Comparison of ENCODE assay signal across 27 cellular contexts in the genomic region with DNA sequence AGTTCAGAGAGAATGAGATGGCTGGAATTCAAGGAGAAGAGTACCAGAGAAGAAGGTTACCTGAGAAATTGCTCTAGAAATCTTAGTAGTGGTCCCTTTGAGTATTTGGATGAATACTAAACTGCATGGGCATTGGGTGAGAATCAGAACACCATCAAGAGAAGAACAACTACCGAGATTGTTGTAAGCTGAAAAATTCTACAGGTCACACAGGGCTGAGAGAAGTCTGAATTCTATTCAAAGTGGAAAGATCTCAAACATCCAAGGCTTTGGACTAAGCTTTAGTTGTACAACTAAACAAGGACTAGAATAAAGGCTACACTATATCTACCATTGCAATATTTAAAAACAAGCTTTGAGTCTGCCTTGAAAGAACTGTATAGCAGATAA. TPM values are rescaled to one million over a fixed set of nuclear protein-coding genes. Genes with fewer than 3 reads are reported as not detected.
DNase-seq lines count a peak whose midpoint lies in the region; ATAC-seq and TF ChIP-seq lines count a peak whose summit lies in the region.
"Had no signal": no experiment of that assay in that cellular context is flagged by ENCODE, and none has a peak within 500 bp of the region (broad histone marks: within the 10 kb centered on the region; RNA-seq: fewer than 3 reads in every experiment).

No MANE protein-coding gene starts in this region.

- no peak overlapping the region for H3K4me3 Mint-ChIP-seq in T-helper 17 cell
- no peak overlapping the region for H3K4me3 Mint-ChIP-seq in stimulated activated naive B cell treated with anti-CD40 and anti-IgM and Interleukin-4, amounts not matched to agents 10 μg/mL and 1 μg/mL and 100 μg/mL, for 72 hours
- no peak overlapping the region for H3K4me3 Mint-ChIP-seq in activated CD4-positive, alpha-beta T cell treated with anti-CD3 and anti-CD28 coated beads, Interleukin-2, amount 10 ng/mL, durations not matched to agents 24 days and 14 days
- H3K4me3 Mint-ChIP-seq: H9; natural killer cell treated with Interleukin-12 subunit alpha and Interleukin-12 subunit beta and Interleukin-15 and Interleukin-18, amount 100 ng/mL, for 72 hours; stimulated activated naive CD8-positive, alpha-beta T cell treated with anti-CD3 and anti-CD28 coated beads, Interleukin-15, Interleukin-2, amounts not matched to agents 100 ng/mL and 50 ng/mL, for 24 hours; T-cell had no signal

- H3K4me1 Mint-ChIP-seq in T-helper 17 cell: peaks cover 49% of the 10 kb centered on the region
- peaks cover 39 to 69% of the 10 kb centered on the region in 2 donors for H3K4me1 Mint-ChIP-seq in stimulated activated naive B cell treated with anti-CD40 and anti-IgM and Interleukin-4, amounts not matched to agents 10 μg/mL and 1 μg/mL and 100 μg/mL, for 72 hours
- peaks cover 40% of the 10 kb centered on the region for H3K4me1 Mint-ChIP-seq in activated CD4-positive, alpha-beta T cell treated with anti-CD3 and anti-CD28 coated beads, Interleukin-2, amount 10 ng/mL, durations not matched to agents 24 days and 14 days

- no peak for TF ChIP-seq CTCF in spleen (IDR thresholded peaks at IDR 0.05 in 8 of 11, conservative IDR thresholded peaks at IDR 0.05 in 3 of 11)

- peak overlapping the region; percentile 37 for H3K27ac Mint-ChIP-seq in T-helper 17 cell
- peak overlapping the region; percentile 52 for H3K27ac Mint-ChIP-seq in stimulated activated naive B cell treated with anti-CD40 and anti-IgM and Interleukin-4, amounts not matched to agents 10 μg/mL and 1 μg/mL and 100 μg/mL, for 72 hours
- H3K27ac Mint-ChIP-seq in activated CD4-positive, alpha-beta T cell treated with anti-CD3 and anti-CD28 coated beads, Interleukin-2, amount 10 ng/mL, durations not matched to agents 24 days and 14 days: no peak overlapping the region
- H3K27ac Mint-ChIP-seq: natural killer cell treated with Interleukin-12 subunit alpha and Interleukin-12 subunit beta and Interleukin-15 and Interleukin-18, amount 100 ng/mL, for 72 hours; stimulated activated naive CD8-positive, alpha-beta T cell treated with anti-CD3 and anti-CD28 coated beads, Interleukin-15, Interleukin-2, amounts not matched to agents 100 ng/mL and 50 ng/mL, for 24 hours; T-cell had no signal

- H3K4me1 ChIP-seq in spleen: peaks cover 0 to 48% (median 16%) of the 10 kb centered on the region in 6 donors
- H3K4me1 ChIP-seq: breast epithelium, foreskin keratinocyte, SJSA1 had no signal

- H3K36me3 Mint-ChIP-seq in T-helper 17 cell (ENCODE audit: low read depth): peaks cover 4% of the 10 kb centered on the region
- peaks cover 18 to 22% of the 10 kb centered on the region in 2 donors for H3K36me3 Mint-ChIP-seq in stimulated activated naive B cell treated with anti-CD40 and anti-IgM and Interleukin-4, amounts not matched to agents 10 μg/mL and 1 μg/mL and 100 μg/mL, for 72 hours
- peaks cover 7% of the 10 kb centered on the region for H3K36me3 Mint-ChIP-seq in activated CD4-positive, alpha-beta T cell treated with anti-CD3 and anti-CD28 coated beads, Interleukin-2, amount 10 ng/mL, durations not matched to agents 24 days and 14 days (ENCODE audit: low read depth)

- H3K27me3 Mint-ChIP-seq in T-helper 17 cell: no peaks in the 10 kb centered on the region
- H3K27me3 Mint-ChIP-seq in stimulated activated naive B cell treated with anti-CD40 and anti-IgM and Interleukin-4, amounts not matched to agents 10 μg/mL and 1 μg/mL and 100 μg/mL, for 72 hours: no peaks in the 10 kb centered on the region
- H3K27me3 Mint-ChIP-seq in activated CD4-positive, alpha-beta T cell treated with anti-CD3 and anti-CD28 coated beads, Interleukin-2, amount 10 ng/mL, durations not matched to agents 24 days and 14 days: no peaks in the 10 kb centered on the region
- H3K27me3 Mint-ChIP-seq: CD8-positive, alpha-beta memory T cell; effector memory CD8-positive, alpha-beta T cell; natural killer cell treated with Interleukin-12 subunit alpha and Interleukin-12 subunit beta and Interleukin-15 and Interleukin-18, amount 100 ng/mL, for 72 hours; stimulated activated naive CD8-positive, alpha-beta T cell treated with anti-CD3 and anti-CD28 coated beads, Interleukin-15, Interleukin-2, amounts not matched to agents 100 ng/mL and 50 ng/mL, for 24 hours; T-cell had no signal

- no peak overlapping the region for H3K4me3 ChIP-seq in spleen
- H3K4me3 ChIP-seq: breast epithelium, right atrium auricular region, SJSA1, thyroid gland had no signal

- no peak for TF ChIP-seq POLR2A in spleen (IDR thresholded peaks at IDR 0.05)

- WGBS in spleen, 5 donors: 93 to 98% (median 95%) methylated on average over 1 of the region's 1 CpG

- H3K27me3 ChIP-seq in spleen (replicated peaks in 1 of 7): no peaks in the 10 kb centered on the region
- H3K27me3 ChIP-seq: breast epithelium, foreskin keratinocyte, right atrium auricular region, SJSA1, thyroid gland had no signal

- H3K36me3 ChIP-seq in spleen: peaks cover 0 to 6% (median 0%) of the 10 kb centered on the region in 6 donors
- H3K36me3 ChIP-seq: breast epithelium, right atrium auricular region, SJSA1, thyroid gland had no signal

- DNase-seq in T-helper 17 cell (no peak), inferior parietal cortex (ENCODE audit: extremely low spot score) (no peak), spleen (no peak)
- DNase-seq in stimulated activated naive B cell treated with anti-CD40 and anti-IgM and Interleukin-4, amounts not matched to agents 10 μg/mL and 1 μg/mL and 100 μg/mL, for 72 hours: no peak
- DNase-seq in activated CD4-positive, alpha-beta T cell treated with anti-CD3 and anti-CD28 coated beads, Interleukin-2, amount 10 ng/mL, durations not matched to agents 24 days and 14 days: no peak
- DNase-seq: activated T-cell treated with anti-CD3 and anti-CD28 coated beads, Interleukin-2, amount 50 U/mL, for 1 hour; amniotic stem cell; CD8-positive, alpha-beta memory T cell; effector memory CD8-positive, alpha-beta T cell; foreskin keratinocyte; H9; KG1; left ventricle myocardium superior; midbrain; MV-4-11; NCI-H1694; NCI-H2171; NCI-H524 treated with DMSO at 0.1 percent for 48 hours; T-cell; thyroid gland had no signal

- H3K27ac ChIP-seq in spleen: no peak overlapping the region
- H3K27ac ChIP-seq: breast epithelium, foreskin keratinocyte, right atrium auricular region, SJSA1, thyroid gland had no signal

- H3K9me3 Mint-ChIP-seq in stimulated activated naive B cell treated with anti-CD40 and anti-IgM and Interleukin-4, amounts not matched to agents 10 μg/mL and 1 μg/mL and 100 μg/mL, for 72 hours: peaks cover 2 to 4% of the 10 kb centered on the region in 2 donors
- H3K9me3 Mint-ChIP-seq in activated CD4-positive, alpha-beta T cell treated with anti-CD3 and anti-CD28 coated beads, Interleukin-2, amount 10 ng/mL, durations not matched to agents 24 days and 14 days: peaks cover 6% of the 10 kb centered on the region
- H3K9me3 Mint-ChIP-seq: effector memory CD8-positive, alpha-beta T cell; natural killer cell treated with Interleukin-12 subunit alpha and Interleukin-12 subunit beta and Interleukin-15 and Interleukin-18, amount 100 ng/mL, for 72 hours; stimulated activated naive CD8-positive, alpha-beta T cell treated with anti-CD3 and anti-CD28 coated beads, Interleukin-15, Interleukin-2, amounts not matched to agents 100 ng/mL and 50 ng/mL, for 24 hours had no signal

- H3K9me3 ChIP-seq in T-helper 17 cell (ENCODE audit: control insufficient read depth, low read length, poor library complexity, severe bottlenecking): no peaks in the 10 kb centered on the region
- peaks cover 0 to 10% (median 0%) of the 10 kb centered on the region in 8 donors for H3K9me3 ChIP-seq in spleen
- H3K9me3 ChIP-seq: breast epithelium, right atrium auricular region, SJSA1, thyroid gland had no signal

- intact Hi-C loops in activated CD4-positive, alpha-beta T cell treated with anti-CD3 and anti-CD28 coated beads, Interleukin-2, amount 10 ng/mL, durations not matched to agents 24 days and 14 days (cut with micrococcal nuclease): loop anchor here (5.0 kb wide), 2 partner anchors 123 to 672 kb away; a partner anchor contains a TSS
- intact Hi-C loops in spleen (cut with DNase I; ENCODE audit: low total_unique reads): no loop called here

- ATAC-seq in GM19395 (IDR thresholded peaks at IDR 0.05; ENCODE audit: unreplicated experiment) (peak; percentile 1), HG02885 (IDR thresholded peaks at IDR 0.05; ENCODE audit: poor library complexity, unreplicated experiment) (peak; percentile 3), T-helper 17 cell (no peak)
- no peak for ATAC-seq in stimulated activated naive B cell treated with anti-CD40 and anti-IgM and Interleukin-4, amounts not matched to agents 10 μg/mL and 1 μg/mL and 100 μg/mL, for 72 hours (replicated peaks)
- ATAC-seq: effector memory CD8-positive, alpha-beta T cell; foreskin keratinocyte; left ventricle myocardium superior; natural killer cell treated with Interleukin-12 subunit alpha and Interleukin-12 subunit beta and Interleukin-15 and Interleukin-18, amount 100 ng/mL, for 72 hours; T-cell had no signal

RNA-seq across cellular contexts. Expression of a gene that starts 40.8 kb away (rescaled TPM):
- 10 to 100 TPM; 76.3 to 86.9 TPM for total RNA-seq in T-helper 17 cell
- total RNA-seq in activated CD4-positive, alpha-beta T cell treated with anti-CD3 and anti-CD28 coated beads, Interleukin-2, amount 10 ng/mL, durations not matched to agents 24 days and 14 days: 52.6 and 54.0 TPM in 2 replicates
- 10 to 100 TPM; 49.9 to 84.9 (median 59.2) TPM for total RNA-seq in spleen
- polyA plus RNA-seq in spleen: 10 to 100 TPM in 2 of 3 donors, 1 to 10 TPM in 1; 8.2 to 11.6 (median 10.8) TPM

Comparison
In these comparisons a context has a peak if more than half of its experiments do, and no peak if none do; other contexts are left out.
1. ATAC-seq: peak in GM19395 (single experiment) and HG02885 (single experiment); none in T-helper 17 cell (single experiment) and stimulated activated naive B cell treated with anti-CD40 and anti-IgM and Interleukin-4, amounts not matched to agents 10 μg/mL and 1 μg/mL and 100 μg/mL, for 72 hours (0 of 2).